Comparison of ENCODE assay signal across 1 cellular context in the genomic region with DNA sequence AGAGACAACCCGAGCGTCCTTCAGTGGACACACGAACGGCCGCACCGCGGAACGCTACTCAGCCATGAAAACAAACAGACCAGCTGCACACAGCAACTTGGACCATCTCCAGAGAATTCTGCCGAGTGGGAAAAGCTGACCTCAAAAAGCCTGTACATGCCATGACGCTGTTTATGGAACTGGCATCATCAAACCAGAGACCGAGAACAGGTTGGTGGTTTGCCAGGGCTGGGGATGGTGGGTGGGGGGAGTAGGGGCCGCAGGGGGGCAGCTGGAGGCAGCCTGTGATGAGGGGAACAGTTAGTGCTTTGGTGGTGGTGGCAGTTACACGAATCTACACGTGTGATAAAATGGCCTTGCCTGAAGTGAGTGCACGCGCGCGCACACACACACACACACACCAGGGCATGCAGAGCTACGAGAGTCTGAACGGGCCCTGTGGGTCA.
TF ChIP-seq lines count a peak whose summit lies in the region.

No MANE protein-coding gene starts in this region.

TF ChIP-seq in SK-N-SH treated with all-trans-retinoic acid at 6 μM for 48 hours, 23 proteins besides CTCF, POLR2A, EP300 and RAD21 (continued from another document):
- TF ChIP-seq POU6F1 (CRISPR knock-in tag; IDR thresholded peaks at IDR 0.05; ENCODE audit: borderline replicate concordance, low read depth) (no peak), ZFP30 (CRISPR knock-in tag; IDR thresholded peaks at IDR 0.05) (no peak), SNAI2 (CRISPR knock-in tag; IDR thresholded peaks at IDR 0.05) (no peak), ZNF70 (CRISPR knock-in tag; IDR thresholded peaks at IDR 0.05) (no peak), ZNF8 (CRISPR knock-in tag; IDR thresholded peaks at IDR 0.05) (no peak), PPARA (CRISPR knock-in tag; IDR thresholded peaks at IDR 0.05; ENCODE audit: borderline replicate concordance) (no peak)
- TF ChIP-seq, protein P1, sequence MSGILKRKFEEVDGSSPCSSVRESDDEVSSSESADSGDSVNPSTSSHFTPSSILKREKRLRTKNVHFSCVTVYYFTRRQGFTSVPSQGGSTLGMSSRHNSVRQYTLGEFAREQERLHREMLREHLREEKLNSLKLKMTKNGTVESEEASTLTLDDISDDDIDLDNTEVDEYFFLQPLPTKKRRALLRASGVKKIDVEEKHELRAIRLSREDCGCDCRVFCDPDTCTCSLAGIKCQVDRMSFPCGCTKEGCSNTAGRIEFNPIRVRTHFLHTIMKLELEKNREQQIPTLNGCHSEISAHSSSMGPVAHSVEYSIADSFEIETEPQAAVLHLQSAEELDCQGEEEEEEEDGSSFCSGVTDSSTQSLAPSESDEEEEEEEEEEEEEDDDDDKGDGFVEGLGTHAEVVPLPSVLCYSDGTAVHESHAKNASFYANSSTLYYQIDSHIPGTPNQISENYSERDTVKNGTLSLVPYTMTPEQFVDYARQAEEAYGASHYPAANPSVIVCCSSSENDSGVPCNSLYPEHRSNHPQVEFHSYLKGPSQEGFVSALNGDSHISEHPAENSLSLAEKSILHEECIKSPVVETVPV (CRISPR knock-in tag; IDR thresholded peaks at IDR 0.05), result no peak
